Comparison of ENCODE assay signal across 25 cellular contexts in genomic region chr22:36797334-36797733, GRCh38. TPM values are rescaled to one million over a fixed set of nuclear protein-coding genes. Genes with fewer than 3 reads are reported as not detected.
"Had no signal": no experiment of that assay in that cellular context is flagged by ENCODE, and none has a peak within 500 bp of the region (broad histone marks: within the 10 kb centered on the region; RNA-seq: fewer than 3 reads in every experiment).

No MANE protein-coding gene starts in this region.

- H3K4me3 ChIP-seq: ascending aorta, gastrocnemius medialis, right lobe of liver, testis, transverse colon had no signal

- H3K4me1 Mint-ChIP-seq: activated naive CD4-positive, alpha-beta T cell treated with anti-CD3 and anti-CD28 coated beads, Interleukin-2, amount 10 ng/mL, durations not matched to agents 7 days and 5 days had no signal

- H3K9me3 ChIP-seq: ascending aorta, gastrocnemius medialis, right lobe of liver, testis, transverse colon had no signal

- H3K4me3 Mint-ChIP-seq: activated naive CD4-positive, alpha-beta T cell treated with anti-CD3 and anti-CD28 coated beads, Interleukin-2, amount 10 ng/mL, durations not matched to agents 7 days and 5 days; activated naive CD8-positive, alpha-beta T cell treated with anti-CD3 and anti-CD28 coated beads, Interleukin-2, amount 10 ng/mL, durations not matched to agents 7 days and 5 days; effector memory CD8-positive, alpha-beta T cell; nephron had no signal

- ATAC-seq: effector memory CD8-positive, alpha-beta T cell; gastrocnemius medialis; left ventricle myocardium superior; stimulated activated naive CD8-positive, alpha-beta T cell treated with anti-CD3 and anti-CD28 coated beads, Interleukin-15, Interleukin-2, amounts not matched to agents 100 U/mL and 50 U/mL, for 24 hours had no signal

- H3K4me1 ChIP-seq: ascending aorta, gastrocnemius medialis, right lobe of liver, testis, transverse colon had no signal

- H3K27ac ChIP-seq: ascending aorta, brain microvascular endothelial cell, gastrocnemius medialis, right lobe of liver, testis, transverse colon had no signal

- H3K36me3 ChIP-seq: ascending aorta, brain microvascular endothelial cell, gastrocnemius medialis, right lobe of liver, transverse colon had no signal

- DNase-seq: activated CD4-positive, alpha-beta T cell treated with anti-CD3 and anti-CD28 coated beads for 4 hours; activated CD4-positive, alpha-beta T cell treated with anti-CD3 and anti-CD28 coated beads, Interleukin-2, amount 50 U/mL, for 48 hours; activated CD8-positive, alpha-beta memory T cell treated with anti-CD3 and anti-CD28 coated beads for 24 hours; activated effector memory CD4-positive, alpha-beta T cell treated with Interleukin-2 at 50 U/mL for 16 hours; activated naive CD4-positive, alpha-beta T cell treated with anti-CD3 and anti-CD28 coated beads, Interleukin-2, amount 10 ng/mL, durations not matched to agents 7 days and 5 days; activated naive CD8-positive, alpha-beta T cell treated with anti-CD3 and anti-CD28 coated beads, Interleukin-2, amount 10 ng/mL, durations not matched to agents 7 days and 5 days; brain microvascular endothelial cell; cortex of kidney; effector memory CD8-positive, alpha-beta T cell; erythroblast; gastrocnemius medialis; glutamatergic neuron; left ventricle myocardium superior; right lobe of liver; stimulated activated CD4-positive, alpha-beta T cell treated with anti-CD3 and anti-CD28 coated beads, Interleukin-2, amount 100 ng/mL, for 48 hours; stimulated activated naive CD8-positive, alpha-beta T cell treated with anti-CD3 and anti-CD28 coated beads, Interleukin-15, Interleukin-2, amounts not matched to agents 100 U/mL and 50 U/mL, for 24 hours; testis; transverse colon had no signal

- H3K36me3 Mint-ChIP-seq: activated naive CD4-positive, alpha-beta T cell treated with anti-CD3 and anti-CD28 coated beads, Interleukin-2, amount 10 ng/mL, durations not matched to agents 7 days and 5 days; activated naive CD8-positive, alpha-beta T cell treated with anti-CD3 and anti-CD28 coated beads, Interleukin-2, amount 10 ng/mL, durations not matched to agents 7 days and 5 days had no signal

- H3K27ac Mint-ChIP-seq: activated naive CD4-positive, alpha-beta T cell treated with anti-CD3 and anti-CD28 coated beads, Interleukin-2, amount 10 ng/mL, durations not matched to agents 7 days and 5 days; effector memory CD8-positive, alpha-beta T cell had no signal

- H3K27me3 ChIP-seq: ascending aorta, right lobe of liver, testis had no signal

- H3K9me3 Mint-ChIP-seq: activated naive CD4-positive, alpha-beta T cell treated with anti-CD3 and anti-CD28 coated beads, Interleukin-2, amount 10 ng/mL, durations not matched to agents 7 days and 5 days; activated naive CD8-positive, alpha-beta T cell treated with anti-CD3 and anti-CD28 coated beads, Interleukin-2, amount 10 ng/mL, durations not matched to agents 7 days and 5 days; nephron had no signal

RNA-seq across cellular contexts. Expression of gene PVALB, which starts 19.5 kb away (rescaled TPM):
- total RNA-seq: activated naive CD8-positive, alpha-beta T cell treated with anti-CD3 and anti-CD28 coated beads, Interleukin-2, amount 10 ng/mL, durations not matched to agents 7 days and 5 days; ascending aorta; cardiac septum; chondrocyte; left ventricle myocardium superior; lung microvascular endothelial cell; mucosa of gallbladder; omental fat pad had no signal
